Comparison of ENCODE assay signal across 8 cellular contexts in genomic region chr1:222167111-222167510, GRCh38.
DNase-seq lines count a peak whose midpoint lies in the region; ATAC-seq and TF ChIP-seq lines count a peak whose summit lies in the region.

No MANE protein-coding gene starts in this region.

- no peaks in the 10 kb centered on the region for H3K4me1 ChIP-seq in Loucy (ENCODE audit: insufficient read depth, low read length, poor library complexity, severe bottlenecking)

- no peaks in the 10 kb centered on the region for H3K4me1 Mint-ChIP-seq in naive thymus-derived CD8-positive, alpha-beta T cell

- peak; percentile 32 to 44 for DNase-seq in NCI-H2081 (lab: John Stamatoyannopoulos, UW)
- DNase-seq in NCI-H2081 treated with DMSO at 0.1 percent for 48 hours (lab: John Stamatoyannopoulos, UW) = no peak
- peak; percentile 27 for DNase-seq in GM20000 (ENCODE audit: low spot score)
- peak; percentile 24 for DNase-seq in astrocyte of the cerebellum (ENCODE audit: low read depth)
- DNase-seq in kidney epithelial cell (ENCODE audit: low read depth) = peak; percentile 65
- DNase-seq in naive thymus-derived CD8-positive, alpha-beta T cell = no peak

- H3K27me3 ChIP-seq in Loucy (ENCODE audit: insufficient read depth, low read length, poor library complexity, severe bottlenecking) (no peaks in the 10 kb centered on the region), kidney epithelial cell (ENCODE audit: control insufficient read depth, insufficient read depth, low read length) (no peaks in the 10 kb centered on the region)

- no peak overlapping the region for H2AFZ ChIP-seq in Loucy (ENCODE audit: low read length)

- H4K20me1 ChIP-seq in Loucy (ENCODE audit: insufficient read depth, low read length, poor library complexity, severe bottlenecking) = no peaks in the 10 kb centered on the region

- peaks cover 0 to 39% (median 5%) of the 10 kb centered on the region in 3 donors for H3K36me3 Mint-ChIP-seq in naive thymus-derived CD8-positive, alpha-beta T cell

- no peak overlapping the region for H3K4me3 Mint-ChIP-seq in naive thymus-derived CD8-positive, alpha-beta T cell

- no peaks in the 10 kb centered on the region for H3K79me2 ChIP-seq in Loucy (ENCODE audit: insufficient read depth, low read length)

- no peak overlapping the region for H3K4me2 ChIP-seq in Loucy (ENCODE audit: low read depth, low read length, poor library complexity, severe bottlenecking)

- H3K27ac Mint-ChIP-seq in naive thymus-derived CD8-positive, alpha-beta T cell = no peak overlapping the region

- ATAC-seq in naive thymus-derived CD8-positive, alpha-beta T cell = no peak
- ATAC-seq in GM19035 (IDR thresholded peaks at IDR 0.05; ENCODE audit: unreplicated experiment) = no peak

- peaks cover 3 to 37% (median 13%) of the 10 kb centered on the region in 9 donors for H3K9me3 Mint-ChIP-seq in naive thymus-derived CD8-positive, alpha-beta T cell

- in situ Hi-C loops in astrocyte of the cerebellum (cut with HindIII; ENCODE audit: low sequenced_read_pairs) = loop anchor here (5.0 kb wide), 1 partner anchor 610 kb away; no protein-coding TSS in a partner anchor

- TF ChIP-seq CTCF in GM20000 (IDR thresholded peaks at IDR 0.05; ENCODE audit: extremely low read depth, missing control alignments) (peak; percentile 73), Loucy (conservative IDR thresholded peaks at IDR 0.05; ENCODE audit: low read length) (peak; percentile 96), astrocyte of the cerebellum (IDR thresholded peaks at IDR 0.05; ENCODE audit: low read depth, low read length, missing control alignments) (peak; percentile 63), kidney epithelial cell (IDR thresholded peaks at IDR 0.05; ENCODE audit: insufficient read depth, low read length, poor library complexity, severe bottlenecking) (peak; percentile 56)

- POLR2A ChIA-PET in naive thymus-derived CD8-positive, alpha-beta T cell (lab: Charles Lee) = no interaction called here

- H3F3A ChIP-seq in Loucy (ENCODE audit: low read depth) = no peaks in the 10 kb centered on the region

- H3K27me3 Mint-ChIP-seq in naive thymus-derived CD8-positive, alpha-beta T cell = peaks cover 0 to 6% (median 1%) of the 10 kb centered on the region in 5 donors

- H3K9ac ChIP-seq in Loucy (ENCODE audit: low read depth, low read length, poor library complexity, severe bottlenecking) = no peak overlapping the region

- H3K36me3 ChIP-seq in Loucy (ENCODE audit: insufficient read depth, low read length) (no peaks in the 10 kb centered on the region), kidney epithelial cell (ENCODE audit: control insufficient read depth, insufficient read depth, low read length) (no peaks in the 10 kb centered on the region)

- H3K4me3 ChIP-seq in Loucy (ENCODE audit: low read length, poor library complexity, severe bottlenecking) = no peak overlapping the region
- no peak overlapping the region for H3K4me3 ChIP-seq in astrocyte of the cerebellum (ENCODE audit: low read depth, low read length)
- H3K4me3 ChIP-seq in kidney epithelial cell (ENCODE audit: low read depth, low read length) = no peak overlapping the region

- no peaks in the 10 kb centered on the region for H3K9me2 ChIP-seq in Loucy (replicated peaks; ENCODE audit: low read depth, low read length)

- H3K9me3 ChIP-seq in Loucy (ENCODE audit: insufficient read depth, low read depth, low read length) = no peaks in the 10 kb centered on the region

Comparison
In these comparisons a context has a peak if more than half of its experiments do, and no peak if none do; other contexts are left out.
1. DNase-seq: peak in NCI-H2081 (2 of 2), GM20000 (single experiment), astrocyte of the cerebellum (single experiment) and kidney epithelial cell (single experiment); none in NCI-H2081 treated with DMSO at 0.1 percent for 48 hours (single experiment) and naive thymus-derived CD8-positive, alpha-beta T cell (0 of 10).
2. Peak in every context shown above with its lines, with median percentiles within 50 percentile points of each other: CTCF ChIP-seq.